In the genomic region with DNA sequence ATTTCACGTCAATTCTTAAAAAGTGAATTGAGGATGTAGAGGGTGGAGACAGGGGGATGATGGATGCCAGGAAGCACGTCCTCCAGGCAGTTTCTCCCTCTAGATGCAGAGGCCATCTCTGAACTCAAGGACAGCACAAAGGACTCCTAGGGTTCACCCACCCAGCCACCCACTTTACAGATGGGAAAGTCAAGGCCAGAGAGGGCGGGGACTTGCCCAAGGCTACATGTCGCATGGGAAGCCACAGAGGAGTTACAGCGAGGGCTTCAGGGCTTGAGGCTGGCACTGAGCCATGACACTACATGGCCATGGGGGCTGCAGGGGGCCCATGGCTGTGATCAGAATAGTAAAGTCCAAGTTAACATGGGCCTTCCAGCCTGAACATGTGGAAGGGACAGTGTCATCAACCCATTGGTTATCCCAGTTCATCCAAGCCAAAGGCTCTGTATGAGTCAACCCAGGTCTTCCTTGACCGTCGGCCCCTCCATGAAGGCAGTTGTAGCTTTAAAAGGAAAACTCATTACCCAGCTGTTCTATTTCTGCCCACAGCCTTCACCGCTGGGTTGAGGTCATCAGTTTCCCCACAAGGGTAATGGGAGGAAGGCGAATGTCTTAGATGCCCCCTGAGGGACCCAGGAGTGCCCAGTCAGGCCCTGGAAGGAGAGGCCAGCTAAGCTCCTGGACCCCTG, we compare ENCODE assay signal across 25 cellular contexts. TPM values are rescaled to one million over a fixed set of nuclear protein-coding genes. Genes with fewer than 3 reads are reported as not detected.
A peak's percentile ranks its signal among the peaks of the same experiment; 100 is the strongest.
DNase-seq lines count a peak whose midpoint lies in the region; ATAC-seq, FAIRE-seq and TF ChIP-seq lines count a peak whose summit lies in the region.
"Had no signal": no experiment of that assay in that cellular context is flagged by ENCODE, and none has a peak within 500 bp of the region (broad histone marks: within the 10 kb centered on the region; RNA-seq: fewer than 3 reads in every experiment).

No MANE protein-coding gene starts in this region.

- H3K27me3 ChIP-seq in uterus, result no peaks in the 10 kb centered on the region

- no peak overlapping the region for H3K4me2 ChIP-seq in A549
- H3K4me2 ChIP-seq: GM23338 had no signal

- TF ChIP-seq POLR2A in A549 (IDR thresholded peaks at IDR 0.05; ENCODE audit: low read length) (no peak), uterus (IDR thresholded peaks at IDR 0.05) (no peak)

- H3K27ac ChIP-seq in A549, result no peak overlapping the region
- no peak overlapping the region for H3K27ac ChIP-seq in uterus
- H3K27ac ChIP-seq: C4-2B had no signal

- H3K4me1 Mint-ChIP-seq in type B pancreatic cell (ENCODE audit: unreplicated experiment), result no peaks in the 10 kb centered on the region
- H3K4me1 Mint-ChIP-seq: CD4-positive, CD25-positive, alpha-beta regulatory T cell; GM23338 had no signal

- H3K9me3 ChIP-seq in A549, result no peaks in the 10 kb centered on the region
- H3K9me3 ChIP-seq in uterus, result no peaks in the 10 kb centered on the region
- H3K9me3 ChIP-seq: Caco-2 had no signal

- H3K27me3 Mint-ChIP-seq in type B pancreatic cell, result no peaks in the 10 kb centered on the region

- TF ChIP-seq CTCF in A549 (IDR thresholded peaks at IDR 0.05), result no peak
- TF ChIP-seq CTCF in type B pancreatic cell (conservative IDR thresholded peaks at IDR 0.05), result no peak
- no peak for TF ChIP-seq CTCF in uterus (IDR thresholded peaks at IDR 0.05)

- no peaks in the 10 kb centered on the region for H3K36me3 Mint-ChIP-seq in type B pancreatic cell
- H3K36me3 Mint-ChIP-seq: CD4-positive, CD25-positive, alpha-beta regulatory T cell; CD8-positive, alpha-beta T cell had no signal

- H3K27ac Mint-ChIP-seq in type B pancreatic cell, result no peak overlapping the region
- H3K27ac Mint-ChIP-seq: CD4-positive, CD25-positive, alpha-beta regulatory T cell; CD8-positive, alpha-beta T cell; GM23338 had no signal

- CTCF ChIA-PET in A549 (lab: Yijun Ruan, JAX), result no interaction called here

- 72% methylated on average over 9 of the region's 9 CpGs for WGBS in A549 (ENCODE audit: missing lambda C conversion rate)

- intact Hi-C loops in uterus (cut with DNase I; ENCODE audit: low total_unique reads), result no loop called here

- H3K4me1 ChIP-seq in A549 (peaks cover 6% of the 10 kb centered on the region; the same call in 1 of the 3 replicates), uterus (no peaks in the 10 kb centered on the region)
- H3K4me1 ChIP-seq: Caco-2 had no signal

- no peaks in the 10 kb centered on the region for H3K36me3 ChIP-seq in uterus

- no peak for TF ChIP-seq RAD21 in A549 (conservative IDR thresholded peaks at IDR 0.05 in 1 of 2, IDR thresholded peaks at IDR 0.05 in 1 of 2)

- FAIRE-seq in A549 (lab: Jason Lieb, UNC), result no peak
- FAIRE-seq: GM12878, GM19239 had no signal

- ATAC-seq in A549, result no peak
- no peak for ATAC-seq in GM21423 (IDR thresholded peaks at IDR 0.05; ENCODE audit: unreplicated experiment)
- ATAC-seq: CD8-positive, alpha-beta T cell; GM12878; GM23338; HCT116 had no signal

- peaks cover 1% of the 10 kb centered on the region for H3K9me3 Mint-ChIP-seq in type B pancreatic cell
- H3K9me3 Mint-ChIP-seq: CD4-positive, CD25-positive, alpha-beta regulatory T cell; CD8-positive, alpha-beta T cell had no signal

- H3K4me3 Mint-ChIP-seq in type B pancreatic cell, result no peak overlapping the region
- H3K4me3 Mint-ChIP-seq: CD4-positive, CD25-positive, alpha-beta regulatory T cell; CD8-positive, alpha-beta T cell; GM23338; H9 had no signal

- POLR2A ChIA-PET in A549 (lab: Yijun Ruan, JAX), result no interaction called here

- no peak for DNase-seq in A549 (ENCODE audit: low read depth in 1 of 2, low spot score in 1 of 2)
- DNase-seq in AG08396 (ENCODE audit: low spot score), result peak; percentile 3
- peak; percentile 45 for DNase-seq in LHCN-M2 (ENCODE audit: low read depth)
- peak; percentile 3 for DNase-seq in dedifferentiated amniotic fluid mesenchymal stem cell (ENCODE audit: extremely low spot score)
- no peak for DNase-seq in type B pancreatic cell (ENCODE audit: extremely low spot score, unreplicated experiment)
- no peak for DNase-seq in DMS153 treated with DMSO at 0.1 percent for 48 hours (lab: John Stamatoyannopoulos, UW; ENCODE audit: unreplicated experiment)
- DNase-seq in uterus, result no peak
- DNase-seq: Caco-2; CD4-positive, CD25-positive, alpha-beta regulatory T cell; CD8-positive, alpha-beta T cell; DMS153; DMS79; EL; GDM1; H9 had no signal

- no peak overlapping the region for H3K4me3 ChIP-seq in A549
- no peak overlapping the region for H3K4me3 ChIP-seq in uterus
- H3K4me3 ChIP-seq: GM12878, GM23338 had no signal

- TF ChIP-seq EP300 in A549 (IDR thresholded peaks at IDR 0.05), result no peak

TF ChIP-seq in A549, 52 proteins besides CTCF, POLR2A, EP300 and RAD21:
- TF ChIP-seq KDM1A (IDR thresholded peaks at IDR 0.05; ENCODE audit: low read depth) (peak; percentile 56; the same call in 1 of the 2 replicates), CHD2 (IDR thresholded peaks at IDR 0.05; ENCODE audit: low read length, partially characterized antibody) (no peak), MYC (IDR thresholded peaks at IDR 0.05; ENCODE audit: borderline replicate concordance, low read length) (no peak), HDAC2 (IDR thresholded peaks at IDR 0.05) (no peak), EHF (CRISPR knock-in tag; IDR thresholded peaks at IDR 0.05) (no peak), JUNB (IDR thresholded peaks at IDR 0.05) (no peak)

RNA-seq across cellular contexts. Expression of gene KPNA7, which starts 24.3 kb away (rescaled TPM):
- polyA plus RNA-seq in A549 (2011; rRNA removed) (0.48 and 0.53 TPM in 2 replicates), A549 (2017; fragmentation: RNase III; extraction: RNeasy Plus Mini Kit Qiagen cat#74134 plus additional on column Dnase treatment) (0.28 to 0.53 TPM (median 0.41 TPM) in 3 replicates)
- 0.22 and 0.38 TPM in 2 replicates for polyA plus RNA-seq in A549 (2012; cell fraction: cytosol; rRNA removed)
- polyA plus RNA-seq in A549 (2012; cell fraction: nucleus; rRNA removed), result 0.36 and 0.38 TPM in 2 replicates
- 0.29 and 0.83 TPM in 2 replicates for polyA minus RNA-seq in A549 (2011; rRNA and poly(A)+ RNA removed)
- total RNA-seq in LHCN-M2 (2014; rRNA removed) (not detected in 2 replicates), type B pancreatic cell (ENCODE audit: low replicate concordance) (0.17 and 0.48 TPM in 2 replicates), uterus (not detected)
- polyA plus RNA-seq in LHCN-M2 (2012), result not detected
- total RNA-seq: A172; CD4-positive, CD25-positive, alpha-beta regulatory T cell; GM12878; GM23338; H4; H9 had no signal
- polyA plus RNA-seq: AG04450; BJ; CD4-positive, CD25-positive, alpha-beta regulatory T cell; GM23338 had no signal

RNA-seq across cellular contexts. Expression of gene MYH16, which starts 40.4 kb away (rescaled TPM):
- polyA plus RNA-seq in A549 (2011; rRNA removed), result 0.28 and 0.29 TPM in 2 replicates
- polyA plus RNA-seq in A549 (2012; cell fraction: cytosol; rRNA removed), result 0.08 and 0.15 TPM in 2 replicates
- polyA plus RNA-seq in A549 (2012; cell fraction: nucleus; rRNA removed), result 0.05 and 0.12 TPM in 2 replicates
- 0.21 to 0.32 TPM (median 0.31 TPM) in 3 replicates for polyA plus RNA-seq in A549 (2017; fragmentation: RNase III; extraction: RNeasy Plus Mini Kit Qiagen cat#74134 plus additional on column Dnase treatment)
- 0.10 and 0.12 TPM in 2 replicates for polyA minus RNA-seq in A549 (2011; rRNA and poly(A)+ RNA removed)
- total RNA-seq in LHCN-M2 (2014; rRNA removed), result not detected in 2 replicates
- not detected for polyA plus RNA-seq in LHCN-M2 (2012)
- total RNA-seq in type B pancreatic cell (ENCODE audit: low replicate concordance), result not detected in 2 replicates
- not detected for total RNA-seq in uterus
- total RNA-seq: Caco-2; CD4-positive, CD25-positive, alpha-beta regulatory T cell; CD8-positive, alpha-beta T cell; GM23338; H9 had no signal
- polyA plus RNA-seq: AG04450; BJ; CD4-positive, CD25-positive, alpha-beta regulatory T cell; GM23338 had no signal

Comparison
In these comparisons a context has a peak if more than half of its experiments do, and no peak if none do; other contexts are left out.
1. DNase-seq: peak in AG08396 (single experiment), LHCN-M2 (single experiment) and dedifferentiated amniotic fluid mesenchymal stem cell (single experiment); none in A549 (0 of 2), type B pancreatic cell (single experiment), DMS153 treated with DMSO at 0.1 percent for 48 hours (single experiment) and uterus (0 of 2).